22 cellular contexts compared by ENCODE assay signal in genomic region chr10:119802068-119802538, GRCh38.
DNase-seq lines count a peak whose midpoint lies in the region; ATAC-seq and TF ChIP-seq lines count a peak whose summit lies in the region.
"Had no signal": no experiment of that assay in that cellular context is flagged by ENCODE, and none has a peak within 500 bp of the region (broad histone marks: within the 10 kb centered on the region; RNA-seq: fewer than 3 reads in every experiment).

No MANE protein-coding gene starts in this region.

- H3K4me3 Mint-ChIP-seq in activated B cell treated with CpG ODN at 0.5 μM for 24 hours (no peak overlapping the region), Caco-2 (ENCODE audit: unreplicated experiment) (no peak overlapping the region)
- H3K4me3 Mint-ChIP-seq: IgD-negative memory B cell had no signal

- H3K4me2 ChIP-seq in BLaER1, result peak overlapping the region; percentile 3; the same call in 1 of the 2 replicates

- intact Hi-C loops in activated B cell treated with CpG ODN at 0.5 μM for 24 hours (cut with micrococcal nuclease), result loop anchor here (5.0 kb wide), 1 partner anchor 50 kb away; no protein-coding TSS in a partner anchor
- intact Hi-C loops in Caco-2 (cut with micrococcal nuclease; ENCODE audit: unreplicated experiment), result no loop called here
- intact Hi-C loops in posterior vena cava (cut with DNase I), result no loop called here
- intact Hi-C loops in adrenal gland (cut with DNase I), result no loop called here

- ATAC-seq in GM19438 (IDR thresholded peaks at IDR 0.05; ENCODE audit: low read depth, unreplicated experiment), result peak; percentile 87
- ATAC-seq in HG03039 (IDR thresholded peaks at IDR 0.05; ENCODE audit: unreplicated experiment), result peak; percentile 61
- ATAC-seq in activated B cell treated with CpG ODN at 0.5 μM for 24 hours (ENCODE audit: low read depth), result no peak
- no peak for ATAC-seq in HG03432 (IDR thresholded peaks at IDR 0.05; ENCODE audit: unreplicated experiment)

- H3K4me3 ChIP-seq in BLaER1 (no peak overlapping the region), Caco-2 (ENCODE audit: low read depth, low read length) (no peak overlapping the region), adrenal gland (no peak overlapping the region)
- H3K4me3 ChIP-seq: HAP-1, MG63, Peyer's patch, SK-N-MC, testis had no signal

- no peak for TF ChIP-seq CTCF in activated B cell treated with CpG ODN at 0.5 μM for 24 hours (IDR thresholded peaks at IDR 0.05)
- TF ChIP-seq CTCF in Caco-2 (IDR thresholded peaks at IDR 0.05; ENCODE audit: insufficient read depth in 1 of 2, low read depth in 1 of 2, low read length in 1 of 2, severe bottlenecking in 1 of 2, unreplicated experiment in 1 of 2), result no peak
- no peak for TF ChIP-seq CTCF in adrenal gland (IDR thresholded peaks at IDR 0.05)

- H3K9ac ChIP-seq in BLaER1, result no peak overlapping the region

- H3K9me3 Mint-ChIP-seq in activated B cell treated with CpG ODN at 0.5 μM for 24 hours, result no peaks in the 10 kb centered on the region
- no peaks in the 10 kb centered on the region for H3K9me3 Mint-ChIP-seq in Caco-2 (ENCODE audit: unreplicated experiment)
- H3K9me3 Mint-ChIP-seq: IgD-negative memory B cell had no signal

- no peak for TF ChIP-seq POLR2A in adrenal gland (IDR thresholded peaks at IDR 0.05)

- H3K4me1 Mint-ChIP-seq in activated B cell treated with CpG ODN at 0.5 μM for 24 hours, result peaks cover 21% of the 10 kb centered on the region
- no peaks in the 10 kb centered on the region for H3K4me1 Mint-ChIP-seq in Caco-2 (ENCODE audit: low read depth, unreplicated experiment)

- H3K27me3 ChIP-seq in BLaER1, result no peaks in the 10 kb centered on the region
- H3K27me3 ChIP-seq in Caco-2 (replicated peaks; ENCODE audit: control insufficient read depth, insufficient read depth, low read length), result no peaks in the 10 kb centered on the region
- no peaks in the 10 kb centered on the region for H3K27me3 ChIP-seq in adrenal gland
- H3K27me3 ChIP-seq: MG63, Peyer's patch, testis had no signal

- H3K36me3 Mint-ChIP-seq in activated B cell treated with CpG ODN at 0.5 μM for 24 hours (ENCODE audit: low read depth) (peaks cover 56% of the 10 kb centered on the region), Caco-2 (ENCODE audit: insufficient read depth, unreplicated experiment) (peaks cover 43% of the 10 kb centered on the region)

- H3K27me3 Mint-ChIP-seq in activated B cell treated with CpG ODN at 0.5 μM for 24 hours, result no peaks in the 10 kb centered on the region
- H3K27me3 Mint-ChIP-seq in Caco-2 (ENCODE audit: insufficient read depth, unreplicated experiment), result no peaks in the 10 kb centered on the region
- H3K27me3 Mint-ChIP-seq: IgD-negative memory B cell had no signal

- H3K36me3 ChIP-seq in BLaER1 (peaks cover 70% of the 10 kb centered on the region), Caco-2 (ENCODE audit: control insufficient read depth, insufficient read depth, low read length) (no peaks in the 10 kb centered on the region), adrenal gland (replicated peaks in 1 of 2) (no peaks in the 10 kb centered on the region)
- H3K36me3 ChIP-seq: HAP-1, MG63 had no signal

- H3K4me1 ChIP-seq in BLaER1 (peaks cover 17% of the 10 kb centered on the region), Caco-2 (no peaks in the 10 kb centered on the region; the same call in 1 of the 2 replicates), adrenal gland (replicated peaks in 1 of 2) (no peaks in the 10 kb centered on the region)
- H3K4me1 ChIP-seq: HAP-1, Peyer's patch, testis had no signal

- H3K27ac Mint-ChIP-seq in activated B cell treated with CpG ODN at 0.5 μM for 24 hours, result peak overlapping the region; percentile 37
- H3K27ac Mint-ChIP-seq in Caco-2 (ENCODE audit: unreplicated experiment), result no peak overlapping the region
- H3K27ac Mint-ChIP-seq: IgD-negative memory B cell had no signal

- no peak overlapping the region for H3K27ac ChIP-seq in BLaER1
- H3K27ac ChIP-seq in adrenal gland, result no peak overlapping the region
- H3K27ac ChIP-seq: epithelial cell of prostate, Peyer's patch, SK-N-MC, testis had no signal

- H3K9me3 ChIP-seq in BLaER1 (no peaks in the 10 kb centered on the region), Caco-2 (no peaks in the 10 kb centered on the region), adrenal gland (replicated peaks in 1 of 3) (no peaks in the 10 kb centered on the region)
- H3K9me3 ChIP-seq: HAP-1, MG63, Peyer's patch, testis had no signal

- POLR2A ChIA-PET in activated B cell treated with CpG ODN at 0.5 μM for 24 hours (lab: Charles Lee), result interaction anchor here (1.1 kb wide), 1 partner anchor 13 kb away, joined by 4 read pairs; no protein-coding TSS in a partner anchor
- POLR2A ChIA-PET in Caco-2 (lab: Charles Lee), result no interaction called here

- CTCF ChIA-PET in activated B cell treated with CpG ODN at 0.5 μM for 24 hours (lab: Charles Lee), result no interaction called here
- CTCF ChIA-PET in Caco-2 (lab: Charles Lee), result interaction anchor here (0.6 kb wide), 1 partner anchor 57 kb away, joined by 6 read pairs; no protein-coding TSS in a partner anchor

- no TSS peak for BruUV-seq in Caco-2 (replicated peaks; lab: Mats Ljungman, UMichigan)

- 95 to 98% (median 95%) methylated on average over 4 of the region's 4 CpGs for WGBS in adrenal gland, 4 donors

- H4K20me1 ChIP-seq in BLaER1, result no peaks in the 10 kb centered on the region

- DNase-seq in activated B cell treated with CpG ODN at 0.5 μM for 24 hours (no peak), Caco-2 (no peak), posterior vena cava (ENCODE audit: low spot score) (no peak), adrenal gland (no peak)
- DNase-seq: ACHN; activated gamma-delta T cell; amniotic stem cell; MG63; NCI-H1694 treated with DMSO at 0.1 percent for 48 hours; Peyer's patch; retina; stimulated activated CD4-positive, alpha-beta T cell treated with anti-CD3 and anti-CD28 coated beads, Interleukin-12 subunit alpha, Interleukin-12 subunit beta, amount 100 ng/mL, for 4 hours; stimulated activated CD8-positive, alpha-beta memory T cell treated with anti-CD3 and anti-CD28 coated beads, Interleukin-4, amount 100 ng/mL, for 48 hours; testis had no signal

Comparison
In these comparisons a context has a peak if more than half of its experiments do, and no peak if none do; other contexts are left out.
1. ATAC-seq: peak in GM19438 (single experiment) and HG03039 (single experiment); none in activated B cell treated with CpG ODN at 0.5 μM for 24 hours (single experiment) and HG03432 (single experiment).